In the genomic region with DNA sequence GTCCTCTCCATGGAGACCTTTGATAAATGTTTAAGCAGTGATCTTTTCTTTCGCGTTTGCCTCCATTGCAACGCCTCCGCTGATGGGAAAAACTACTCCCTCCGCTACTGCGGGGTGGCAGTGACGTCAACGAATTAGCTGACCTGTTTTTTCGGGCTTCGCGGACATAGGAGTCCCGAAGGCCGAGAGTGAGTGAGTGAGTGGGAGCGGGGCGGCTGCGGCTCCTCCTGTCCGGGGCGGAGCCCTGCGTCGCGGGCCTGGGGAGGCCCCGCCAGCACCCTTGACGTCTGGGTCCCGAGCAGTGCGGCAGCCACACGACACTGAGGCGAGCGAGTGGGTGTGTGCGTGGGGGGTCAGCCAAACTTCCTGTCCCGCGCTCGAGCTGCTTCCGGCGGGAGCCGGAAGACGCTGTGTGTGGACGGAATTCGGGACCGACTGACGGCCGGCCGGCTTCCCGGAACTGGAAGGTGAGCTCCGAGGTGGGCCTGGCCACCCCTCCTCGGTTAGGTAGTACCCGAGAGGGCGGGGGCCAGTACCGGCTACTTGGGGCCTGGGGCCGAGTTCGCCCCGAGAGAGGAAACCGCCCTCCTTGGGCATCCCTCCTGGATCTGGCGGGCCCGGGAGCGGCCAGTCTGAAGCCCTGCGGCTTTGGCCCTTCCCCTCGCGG, we compare ENCODE assay signal across 1 cellular context.
TF ChIP-seq lines count a peak whose summit lies in the region.

A gene with protein sequence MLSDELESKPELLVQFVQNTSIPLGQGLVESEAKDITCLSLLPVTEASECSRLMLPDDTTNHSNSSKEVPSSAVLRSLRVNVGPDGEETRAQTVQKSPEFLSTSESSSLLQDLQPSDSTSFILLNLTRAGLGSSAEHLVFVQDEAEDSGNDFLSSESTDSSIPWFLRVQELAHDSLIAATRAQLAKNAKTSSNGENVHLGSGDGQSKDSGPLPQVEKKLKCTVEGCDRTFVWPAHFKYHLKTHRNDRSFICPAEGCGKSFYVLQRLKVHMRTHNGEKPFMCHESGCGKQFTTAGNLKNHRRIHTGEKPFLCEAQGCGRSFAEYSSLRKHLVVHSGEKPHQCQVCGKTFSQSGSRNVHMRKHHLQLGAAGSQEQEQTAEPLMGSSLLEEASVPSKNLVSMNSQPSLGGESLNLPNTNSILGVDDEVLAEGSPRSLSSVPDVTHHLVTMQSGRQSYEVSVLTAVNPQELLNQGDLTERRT (plus strand): TSS at position 411 of the 667 bp plus-strand sequence. CDS start 5,317 bp downstream, outside the sequence.

TF ChIP-seq in SK-N-SH, 30 proteins besides CTCF, POLR2A, EP300 and RAD21 (continued from another document):
- TF ChIP-seq, protein P1, sequence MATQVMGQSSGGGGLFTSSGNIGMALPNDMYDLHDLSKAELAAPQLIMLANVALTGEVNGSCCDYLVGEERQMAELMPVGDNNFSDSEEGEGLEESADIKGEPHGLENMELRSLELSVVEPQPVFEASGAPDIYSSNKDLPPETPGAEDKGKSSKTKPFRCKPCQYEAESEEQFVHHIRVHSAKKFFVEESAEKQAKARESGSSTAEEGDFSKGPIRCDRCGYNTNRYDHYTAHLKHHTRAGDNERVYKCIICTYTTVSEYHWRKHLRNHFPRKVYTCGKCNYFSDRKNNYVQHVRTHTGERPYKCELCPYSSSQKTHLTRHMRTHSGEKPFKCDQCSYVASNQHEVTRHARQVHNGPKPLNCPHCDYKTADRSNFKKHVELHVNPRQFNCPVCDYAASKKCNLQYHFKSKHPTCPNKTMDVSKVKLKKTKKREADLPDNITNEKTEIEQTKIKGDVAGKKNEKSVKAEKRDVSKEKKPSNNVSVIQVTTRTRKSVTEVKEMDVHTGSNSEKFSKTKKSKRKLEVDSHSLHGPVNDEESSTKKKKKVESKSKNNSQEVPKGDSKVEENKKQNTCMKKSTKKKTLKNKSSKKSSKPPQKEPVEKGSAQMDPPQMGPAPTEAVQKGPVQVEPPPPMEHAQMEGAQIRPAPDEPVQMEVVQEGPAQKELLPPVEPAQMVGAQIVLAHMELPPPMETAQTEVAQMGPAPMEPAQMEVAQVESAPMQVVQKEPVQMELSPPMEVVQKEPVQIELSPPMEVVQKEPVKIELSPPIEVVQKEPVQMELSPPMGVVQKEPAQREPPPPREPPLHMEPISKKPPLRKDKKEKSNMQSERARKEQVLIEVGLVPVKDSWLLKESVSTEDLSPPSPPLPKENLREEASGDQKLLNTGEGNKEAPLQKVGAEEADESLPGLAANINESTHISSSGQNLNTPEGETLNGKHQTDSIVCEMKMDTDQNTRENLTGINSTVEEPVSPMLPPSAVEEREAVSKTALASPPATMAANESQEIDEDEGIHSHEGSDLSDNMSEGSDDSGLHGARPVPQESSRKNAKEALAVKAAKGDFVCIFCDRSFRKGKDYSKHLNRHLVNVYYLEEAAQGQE (IDR thresholded peaks at IDR 0.05; ENCODE audit: low read depth, low read length), result 0 out of 2 replicates have a peak, but pooled peaks have one; percentile 24
- 0 out of 2 replicates have a peak, but pooled peaks have one; percentile 24 for TF ChIP-seq MEF2A (IDR thresholded peaks at IDR 0.05; ENCODE audit: borderline replicate concordance, low read depth)
- TF ChIP-seq, protein P2, sequence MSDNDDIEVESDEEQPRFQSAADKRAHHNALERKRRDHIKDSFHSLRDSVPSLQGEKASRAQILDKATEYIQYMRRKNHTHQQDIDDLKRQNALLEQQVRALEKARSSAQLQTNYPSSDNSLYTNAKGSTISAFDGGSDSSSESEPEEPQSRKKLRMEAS (IDR thresholded peaks at IDR 0.05; ENCODE audit: low read depth), result peak; percentile 78
- no peak for TF ChIP-seq TEAD4 (IDR thresholded peaks at IDR 0.05; ENCODE audit: borderline replicate concordance, insufficient read depth)
- TF ChIP-seq, protein P3, sequence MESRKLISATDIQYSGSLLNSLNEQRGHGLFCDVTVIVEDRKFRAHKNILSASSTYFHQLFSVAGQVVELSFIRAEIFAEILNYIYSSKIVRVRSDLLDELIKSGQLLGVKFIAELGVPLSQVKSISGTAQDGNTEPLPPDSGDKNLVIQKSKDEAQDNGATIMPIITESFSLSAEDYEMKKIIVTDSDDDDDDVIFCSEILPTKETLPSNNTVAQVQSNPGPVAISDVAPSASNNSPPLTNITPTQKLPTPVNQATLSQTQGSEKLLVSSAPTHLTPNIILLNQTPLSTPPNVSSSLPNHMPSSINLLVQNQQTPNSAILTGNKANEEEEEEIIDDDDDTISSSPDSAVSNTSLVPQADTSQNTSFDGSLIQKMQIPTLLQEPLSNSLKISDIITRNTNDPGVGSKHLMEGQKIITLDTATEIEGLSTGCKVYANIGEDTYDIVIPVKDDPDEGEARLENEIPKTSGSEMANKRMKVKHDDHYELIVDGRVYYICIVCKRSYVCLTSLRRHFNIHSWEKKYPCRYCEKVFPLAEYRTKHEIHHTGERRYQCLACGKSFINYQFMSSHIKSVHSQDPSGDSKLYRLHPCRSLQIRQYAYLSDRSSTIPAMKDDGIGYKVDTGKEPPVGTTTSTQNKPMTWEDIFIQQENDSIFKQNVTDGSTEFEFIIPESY (IDR thresholded peaks at IDR 0.05; ENCODE audit: borderline replicate concordance, low read depth), result peak; percentile 56; the same call in 1 of the 2 replicates
- TF ChIP-seq FOXJ3 (CRISPR knock-in tag; IDR thresholded peaks at IDR 0.05), result no peak
- peak; percentile 96 for TF ChIP-seq GABPA (IDR thresholded peaks at IDR 0.05; ENCODE audit: low read depth)
- TF ChIP-seq RFX5 (IDR thresholded peaks at IDR 0.05; ENCODE audit: low read length), result 0 out of 2 replicates have a peak, but pooled peaks have one; percentile 24
- TF ChIP-seq, protein P4, sequence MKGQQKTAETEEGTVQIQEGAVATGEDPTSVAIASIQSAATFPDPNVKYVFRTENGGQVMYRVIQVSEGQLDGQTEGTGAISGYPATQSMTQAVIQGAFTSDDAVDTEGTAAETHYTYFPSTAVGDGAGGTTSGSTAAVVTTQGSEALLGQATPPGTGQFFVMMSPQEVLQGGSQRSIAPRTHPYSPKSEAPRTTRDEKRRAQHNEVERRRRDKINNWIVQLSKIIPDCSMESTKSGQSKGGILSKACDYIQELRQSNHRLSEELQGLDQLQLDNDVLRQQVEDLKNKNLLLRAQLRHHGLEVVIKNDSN (IDR thresholded peaks at IDR 0.05; ENCODE audit: borderline replicate concordance, low read depth), result peak; percentile 27; the same call in 1 of the 2 replicates
TF ChIP-seq in SK-N-SH: peak in this region for 21.
